ENCODE assay signal across 11 cellular contexts in the genomic region with DNA sequence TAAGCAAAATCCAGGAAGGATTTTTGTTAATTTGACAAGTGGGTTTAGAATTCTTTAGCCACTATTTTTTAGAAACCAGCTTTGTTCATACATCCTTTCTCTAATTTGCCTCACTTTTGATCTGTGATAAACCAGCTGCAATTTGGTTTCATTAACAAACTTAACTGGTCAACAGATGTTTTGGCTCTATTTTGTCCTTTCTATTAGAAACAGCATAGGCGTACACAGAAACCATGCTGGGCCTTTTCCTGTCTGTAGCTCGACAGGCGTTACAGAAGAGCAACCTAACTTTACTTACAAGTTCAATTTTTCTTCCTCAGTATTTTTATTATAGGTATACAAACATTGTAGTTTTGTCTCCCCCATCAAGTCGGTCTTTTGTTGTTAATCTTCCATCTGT. TPM values are rescaled to one million over a fixed set of nuclear protein-coding genes. Genes with fewer than 3 reads are reported as not detected.
DNase-seq lines count a peak whose midpoint lies in the region; ATAC-seq and TF ChIP-seq lines count a peak whose summit lies in the region.
"Had no signal": no experiment of that assay in that cellular context is flagged by ENCODE, and none has a peak within 500 bp of the region (broad histone marks: within the 10 kb centered on the region; RNA-seq: fewer than 3 reads in every experiment).

No MANE protein-coding gene starts in this region.

- no peak overlapping the region for H3K27ac ChIP-seq in GM23248

- H3K4me3 ChIP-seq in GM08714 (ENCODE audit: low read length), result peak overlapping the region; percentile 13; the same call in 1 of the 2 replicates
- H3K4me3 ChIP-seq in GM23248, result no peak overlapping the region
- H3K4me3 ChIP-seq: dorsolateral prefrontal cortex had no signal

- DNase-seq in GM23248, result no peak
- no peak for DNase-seq in activated B cell treated with CpG ODN at 0.5 μM for 24 hours
- no peak for DNase-seq in natural killer cell
- DNase-seq in MV-4-11 (lab: John Stamatoyannopoulos, UW), result no peak
- no peak for DNase-seq in cerebellar nuclear complex (lab: John Stamatoyannopoulos, UW)
- DNase-seq: activated T-cell treated with anti-CD3 and anti-CD28 coated beads, Interleukin-2, amount 50 U/mL, for 4 hours; DMS79 treated with DMSO at 0.1 percent for 48 hours; NCI-H2029 treated with DMSO at 0.1 percent for 48 hours had no signal

- H3K27me3 Mint-ChIP-seq in activated B cell treated with CpG ODN at 0.5 μM for 24 hours, result no peaks in the 10 kb centered on the region
- H3K27me3 Mint-ChIP-seq in natural killer cell (ENCODE audit: low read depth in 2 of 2), result no peaks in the 10 kb centered on the region

- POLR2A ChIA-PET in activated B cell treated with CpG ODN at 0.5 μM for 24 hours (lab: Charles Lee), result interaction anchor here (0.6 to 4.1 kb wide), 12 partner anchors 9 to 862 kb away, joined by 3 to 72 read pairs (median 4); partner anchors contain the start of gene KAT6B

- no peaks in the 10 kb centered on the region for H3K9me2 ChIP-seq in GM23248 (ENCODE audit: insufficient read depth)

- H3K4me3 Mint-ChIP-seq in activated B cell treated with CpG ODN at 0.5 μM for 24 hours (peak overlapping the region; percentile 45), natural killer cell (peak overlapping the region; percentile 71)
- H3K4me3 Mint-ChIP-seq: activated T-cell treated with anti-CD3 and anti-CD28 coated beads, Interleukin-2, amount 50 U/mL, for 4 hours had no signal

- in situ Hi-C loops in GM23248 (cut with MboI), result no loop called here

- WGBS in GM23248 (ENCODE audit: low coverage in 1 of 2, low lambda C conversion rate in 2 of 2, missing lambda C conversion rate in 2 of 2), 2 experiments, result 45 to 55% methylated on average over 4 of the region's 4 CpGs

- peaks cover 46% of the 10 kb centered on the region for H3K4me1 Mint-ChIP-seq in activated B cell treated with CpG ODN at 0.5 μM for 24 hours
- peaks cover 45 to 47% of the 10 kb centered on the region in 2 donors for H3K4me1 Mint-ChIP-seq in natural killer cell

- no peak overlapping the region for H3K9ac ChIP-seq in GM23248

- peaks cover 100% of the 10 kb centered on the region for H3K79me2 ChIP-seq in GM23248 (ENCODE audit: insufficient read depth)

- intact Hi-C loops in activated B cell treated with CpG ODN at 0.5 μM for 24 hours (cut with micrococcal nuclease) (loop anchor here (1.0 to 10.0 kb wide), 4 partner anchors 16 to 123 kb away; partner anchors contain the start of gene KAT6B), natural killer cell (cut with micrococcal nuclease) (no loop called here)

- 0 out of 2 replicates have a peak overlapping the region, but pooled peaks have one; percentile 21 for H2AFZ ChIP-seq in GM23248

- H3K27ac Mint-ChIP-seq in activated B cell treated with CpG ODN at 0.5 μM for 24 hours, result peak overlapping the region; percentile 85
- H3K27ac Mint-ChIP-seq in natural killer cell, result peak overlapping the region; percentile 73 to 77

- H3K36me3 Mint-ChIP-seq in activated B cell treated with CpG ODN at 0.5 μM for 24 hours (ENCODE audit: low read depth) (peaks cover 12% of the 10 kb centered on the region), natural killer cell (no peaks in the 10 kb centered on the region)

- H4K20me1 ChIP-seq in GM23248 (ENCODE audit: insufficient read depth), result no peaks in the 10 kb centered on the region; the same call in 1 of the 2 replicates

- H3K27me3 ChIP-seq in GM23248 (replicated peaks; ENCODE audit: insufficient read depth), result no peaks in the 10 kb centered on the region
- H3K27me3 ChIP-seq: dorsolateral prefrontal cortex had no signal

- H3K4me2 ChIP-seq in GM23248 (ENCODE audit: unreplicated experiment), result no peak overlapping the region

- H3K9me3 ChIP-seq in GM23248 (ENCODE audit: low read depth), result no peaks in the 10 kb centered on the region

- CTCF ChIA-PET in activated B cell treated with CpG ODN at 0.5 μM for 24 hours (lab: Charles Lee), result interaction anchor here (1.4 kb wide), 1 partner anchor 11 kb away, joined by 3 read pairs; no protein-coding TSS in a partner anchor

- no peaks in the 10 kb centered on the region for H3K36me3 ChIP-seq in GM23248 (ENCODE audit: low read depth)

- no peak for TF ChIP-seq CTCF in activated B cell treated with CpG ODN at 0.5 μM for 24 hours (IDR thresholded peaks at IDR 0.05)
- TF ChIP-seq CTCF in natural killer cell (IDR thresholded peaks at IDR 0.05), result no peak

- 0 out of 2 replicates have a peak, but pooled peaks cover 6% of the 10 kb centered on the region for H3K4me1 ChIP-seq in GM23248 (ENCODE audit: insufficient read depth)

- ATAC-seq in activated B cell treated with CpG ODN at 0.5 μM for 24 hours (ENCODE audit: low read depth) (no peak), natural killer cell (peak in 1 of 3 donors; percentile 53), HG03378 (IDR thresholded peaks at IDR 0.05; ENCODE audit: unreplicated experiment) (no peak)

- H3K9me3 Mint-ChIP-seq in activated B cell treated with CpG ODN at 0.5 μM for 24 hours (no peaks in the 10 kb centered on the region), natural killer cell (no peaks in the 10 kb centered on the region)
- H3K9me3 Mint-ChIP-seq: activated T-cell treated with anti-CD3 and anti-CD28 coated beads, Interleukin-2, amount 50 U/mL, for 4 hours had no signal

- no peaks in the 10 kb centered on the region for H3F3A ChIP-seq in GM23248 (ENCODE audit: insufficient read depth)

RNA-seq across cellular contexts. Expression of gene KAT6B, which starts 28.2 kb away (rescaled TPM):
- 7.7 and 15.0 TPM in 2 replicates for total RNA-seq in GM23248 (2014; rRNA removed; shearing (Covaris generic))
- 12.4 and 15.3 TPM in 2 replicates for polyA plus RNA-seq in GM23248 (2016; fragmentation: Nextera tagmentation; extraction: Ambion mirVana)
- total RNA-seq in activated B cell treated with CpG ODN at 0.5 μM for 24 hours (39.6 and 45.2 TPM in 2 replicates), natural killer cell (100 to 1,000 TPM; 117 to 133 (median 121) TPM)
